In genomic region chr4:108982359-108982758, GRCh38 we compare ENCODE assay signal across 25 cellular contexts.
A peak's percentile ranks its signal among the peaks of the same experiment; 100 is the strongest.
DNase-seq lines count a peak whose midpoint lies in the region; ATAC-seq, FAIRE-seq and TF ChIP-seq lines count a peak whose summit lies in the region.
"Had no signal": no experiment of that assay in that cellular context is flagged by ENCODE, and none has a peak within 500 bp of the region (broad histone marks: within the 10 kb centered on the region; RNA-seq: fewer than 3 reads in every experiment).

No MANE protein-coding gene starts in this region.

- H3K27ac ChIP-seq in HEK293 (ENCODE audit: extremely low read depth, low read depth, low read length) (peak overlapping the region; percentile 61), endodermal cell (ENCODE audit: low read depth, low read length) (peak overlapping the region; percentile 22), small intestine (ENCODE audit: low read depth in 1 of 2, low read length in 1 of 2) (no peak overlapping the region)
- H3K27ac ChIP-seq: 22Rv1, BLaER1, C4-2B, GM23248 had no signal

- CTCF ChIA-PET in HEK293 (lab: Yijun Ruan, JAX): no interaction called here
- CTCF ChIA-PET in T-cell (lab: Charles Lee): interaction anchor here in 1 of 2 donors (0.6 kb wide), 1 partner anchor 219 kb away, joined by 4 read pairs; no protein-coding TSS in a partner anchor

- DNase-seq in endodermal cell: no peak
- peak in 1 of 3 donors; percentile 11 for DNase-seq in mucosa of descending colon
- DNase-seq in small intestine: peak; percentile 58
- no peak for DNase-seq in stimulated activated naive B cell treated with anti-CD40 and anti-IgM and Interleukin-4, amounts not matched to agents 10 μg/mL and 1 μg/mL and 100 μg/mL, for 72 hours
- no peak for DNase-seq in T-cell
- no peak for DNase-seq in activated naive CD4-positive, alpha-beta T cell (lab: John Stamatoyannopoulos, UW)
- DNase-seq: Caco-2; CD4-positive, CD25-positive, alpha-beta regulatory T cell; CD8-positive, alpha-beta T cell; DMS79 treated with DMSO at 0.1 percent for 48 hours; GF-D8; GM23248; H7; HCEC 1CT had no signal

- H3K4me1 Mint-ChIP-seq in endodermal cell: peaks cover 3% of the 10 kb centered on the region
- no peaks in the 10 kb centered on the region for H3K4me1 Mint-ChIP-seq in stimulated activated naive B cell treated with anti-CD40 and anti-IgM and Interleukin-4, amounts not matched to agents 10 μg/mL and 1 μg/mL and 100 μg/mL, for 72 hours
- H3K4me1 Mint-ChIP-seq in T-cell: peaks cover 2 to 14% (median 2%) of the 10 kb centered on the region in 3 donors
- H3K4me1 Mint-ChIP-seq: B cell had no signal

- H3K4me3 Mint-ChIP-seq in endodermal cell: no peak overlapping the region
- H3K4me3 Mint-ChIP-seq in stimulated activated naive B cell treated with anti-CD40 and anti-IgM and Interleukin-4, amounts not matched to agents 10 μg/mL and 1 μg/mL and 100 μg/mL, for 72 hours: no peak overlapping the region
- no peak overlapping the region for H3K4me3 Mint-ChIP-seq in T-cell
- H3K4me3 Mint-ChIP-seq: B cell; CD4-positive, CD25-positive, alpha-beta regulatory T cell; CD8-positive, alpha-beta T cell had no signal

- H3K9me3 Mint-ChIP-seq in endodermal cell (peaks cover 7% of the 10 kb centered on the region), T-cell (no peaks in the 10 kb centered on the region)
- no peaks in the 10 kb centered on the region for H3K9me3 Mint-ChIP-seq in stimulated activated naive B cell treated with anti-CD40 and anti-IgM and Interleukin-4, amounts not matched to agents 10 μg/mL and 1 μg/mL and 100 μg/mL, for 72 hours
- H3K9me3 Mint-ChIP-seq: CD8-positive, alpha-beta T cell had no signal

- TF ChIP-seq CTCF in HEK293 (tag by site-specific recombination; IDR thresholded peaks at IDR 0.05): no peak
- TF ChIP-seq CTCF in endodermal cell (conservative IDR thresholded peaks at IDR 0.05): no peak
- no peak for TF ChIP-seq CTCF in mucosa of descending colon (IDR thresholded peaks at IDR 0.05)

- POLR2A ChIA-PET in HEK293 (lab: Yijun Ruan, JAX): no interaction called here
- POLR2A ChIA-PET in T-cell (lab: Charles Lee): no interaction called here

- H3K36me3 ChIP-seq in HEK293 (ENCODE audit: control insufficient read depth in 2 of 2, insufficient read depth in 1 of 2, low read length in 2 of 2): no peaks in the 10 kb centered on the region
- H3K36me3 ChIP-seq in endodermal cell (ENCODE audit: control insufficient read depth, insufficient read depth, low read length): no peaks in the 10 kb centered on the region
- H3K36me3 ChIP-seq in mucosa of descending colon (ENCODE audit: low read depth): no peaks in the 10 kb centered on the region
- no peaks in the 10 kb centered on the region for H3K36me3 ChIP-seq in small intestine (ENCODE audit: control insufficient read depth in 2 of 2, insufficient read depth in 2 of 2, low read length in 2 of 2)
- H3K36me3 ChIP-seq: BLaER1 had no signal

- no peak overlapping the region for H3K27ac Mint-ChIP-seq in endodermal cell
- H3K27ac Mint-ChIP-seq in stimulated activated naive B cell treated with anti-CD40 and anti-IgM and Interleukin-4, amounts not matched to agents 10 μg/mL and 1 μg/mL and 100 μg/mL, for 72 hours: no peak overlapping the region
- no peak overlapping the region for H3K27ac Mint-ChIP-seq in T-cell
- H3K27ac Mint-ChIP-seq: B cell; CD4-positive, CD25-positive, alpha-beta regulatory T cell; CD8-positive, alpha-beta T cell had no signal

- H3K36me3 Mint-ChIP-seq in endodermal cell (ENCODE audit: low read depth): no peaks in the 10 kb centered on the region
- no peaks in the 10 kb centered on the region for H3K36me3 Mint-ChIP-seq in stimulated activated naive B cell treated with anti-CD40 and anti-IgM and Interleukin-4, amounts not matched to agents 10 μg/mL and 1 μg/mL and 100 μg/mL, for 72 hours
- no peaks in the 10 kb centered on the region for H3K36me3 Mint-ChIP-seq in T-cell
- H3K36me3 Mint-ChIP-seq: CD4-positive, CD25-positive, alpha-beta regulatory T cell; CD8-positive, alpha-beta T cell had no signal

- H3K4me1 ChIP-seq in HEK293 (ENCODE audit: control insufficient read depth, insufficient read depth, low read length): 0 out of 2 replicates have a peak, but pooled peaks cover 3% of the 10 kb centered on the region
- H3K4me1 ChIP-seq in endodermal cell (ENCODE audit: control insufficient read depth, insufficient read depth, low read length): no peaks in the 10 kb centered on the region
- H3K4me1 ChIP-seq in mucosa of descending colon (ENCODE audit: low read depth): peaks cover 5% of the 10 kb centered on the region
- no peaks in the 10 kb centered on the region for H3K4me1 ChIP-seq in small intestine (ENCODE audit: control insufficient read depth in 2 of 2, insufficient read depth in 1 of 2, low read depth in 1 of 2, low read length in 1 of 2)
- H3K4me1 ChIP-seq: Caco-2 had no signal

- no peak for FAIRE-seq in small intestine (lab: Jason Lieb, UNC)
- FAIRE-seq: A204.1, GM12891, GM18507, GM19239, H1 had no signal

- H3K27me3 ChIP-seq in endodermal cell (ENCODE audit: control insufficient read depth, insufficient read depth, low read length, poor library complexity, severe bottlenecking): no peaks in the 10 kb centered on the region
- no peaks in the 10 kb centered on the region for H3K27me3 ChIP-seq in small intestine (ENCODE audit: control insufficient read depth in 2 of 2, insufficient read depth in 2 of 2, low read length in 2 of 2)
- H3K27me3 ChIP-seq: BLaER1 had no signal

- intact Hi-C loops in mucosa of descending colon (cut with DNase I, micrococcal nuclease): no loop called here

- no peak overlapping the region for H3K9ac ChIP-seq in endodermal cell (ENCODE audit: extremely low read depth, low read length, poor library complexity, severe bottlenecking)
- H3K9ac ChIP-seq: BLaER1, GM23248 had no signal

- H3K27me3 Mint-ChIP-seq in endodermal cell (ENCODE audit: insufficient read depth) (no peaks in the 10 kb centered on the region), T-cell (no peaks in the 10 kb centered on the region)
- peaks cover 0 to 6% of the 10 kb centered on the region in 2 donors for H3K27me3 Mint-ChIP-seq in stimulated activated naive B cell treated with anti-CD40 and anti-IgM and Interleukin-4, amounts not matched to agents 10 μg/mL and 1 μg/mL and 100 μg/mL, for 72 hours
- H3K27me3 Mint-ChIP-seq: CD4-positive, CD25-positive, alpha-beta regulatory T cell had no signal

- WGBS in endodermal cell (ENCODE audit: insufficient coverage in 1 of 2, insufficient read length in 1 of 2), 2 experiments: 82 to 89% methylated on average over 2 to 4 of the region's 4 CpGs
- WGBS in small intestine, 3 donors: 21 to 65% (median 33%) methylated on average over 4 of the region's 4 CpGs

- H3K9me3 ChIP-seq in HEK293 (ENCODE audit: control insufficient read depth, insufficient read depth, low read depth, low read length): no peaks in the 10 kb centered on the region
- no peaks in the 10 kb centered on the region for H3K9me3 ChIP-seq in endodermal cell (ENCODE audit: control insufficient read depth, low read length)
- no peaks in the 10 kb centered on the region for H3K9me3 ChIP-seq in mucosa of descending colon
- no peaks in the 10 kb centered on the region for H3K9me3 ChIP-seq in small intestine (ENCODE audit: control insufficient read depth, low read depth)
- H3K9me3 ChIP-seq: Caco-2 had no signal

- H3K4me3 ChIP-seq in HEK293 (ENCODE audit: low read depth, low read length): no peak overlapping the region
- no peak overlapping the region for H3K4me3 ChIP-seq in endodermal cell (ENCODE audit: low read length)
- no peak overlapping the region for H3K4me3 ChIP-seq in mucosa of descending colon
- H3K4me3 ChIP-seq in small intestine (ENCODE audit: low read depth in 1 of 2, low read length in 2 of 2): no peak overlapping the region
- H3K4me3 ChIP-seq: BLaER1 had no signal

- ATAC-seq in mucosa of descending colon: peak; percentile 95
- ATAC-seq in stimulated activated naive B cell treated with anti-CD40 and anti-IgM and Interleukin-4, amounts not matched to agents 10 μg/mL and 1 μg/mL and 100 μg/mL, for 72 hours (replicated peaks): no peak
- ATAC-seq in T-cell (replicated peaks in 1 of 4): no peak
- ATAC-seq in GM19023 (IDR thresholded peaks at IDR 0.05; ENCODE audit: unreplicated experiment): no peak
- ATAC-seq: CD8-positive, alpha-beta T cell had no signal

TF ChIP-seq in HEK293, 187 proteins besides CTCF, POLR2A, EP300 and RAD21 (continues in another document):
- TF ChIP-seq GLI2 (tag by site-specific recombination; IDR thresholded peaks at IDR 0.05; ENCODE audit: borderline replicate concordance, low read depth): no peak
- TF ChIP-seq GFI1B (tag by site-specific recombination; IDR thresholded peaks at IDR 0.05): no peak
- peak; percentile 92 for TF ChIP-seq ZNF449 (tag by site-specific recombination; IDR thresholded peaks at IDR 0.05)
- no peak for TF ChIP-seq ZNF157 (tag by site-specific recombination; IDR thresholded peaks at IDR 0.05)
- no peak for TF ChIP-seq ZBTB10 (tag by site-specific recombination; IDR thresholded peaks at IDR 0.05)

Comparison
In these comparisons a context has a peak if more than half of its experiments do, and no peak if none do; other contexts are left out.
1. H3K27ac ChIP-seq: peak in HEK293 (single experiment) and endodermal cell (single experiment); none in small intestine (0 of 2).